ENCODE assay signal across 4 cellular contexts in the genomic region with DNA sequence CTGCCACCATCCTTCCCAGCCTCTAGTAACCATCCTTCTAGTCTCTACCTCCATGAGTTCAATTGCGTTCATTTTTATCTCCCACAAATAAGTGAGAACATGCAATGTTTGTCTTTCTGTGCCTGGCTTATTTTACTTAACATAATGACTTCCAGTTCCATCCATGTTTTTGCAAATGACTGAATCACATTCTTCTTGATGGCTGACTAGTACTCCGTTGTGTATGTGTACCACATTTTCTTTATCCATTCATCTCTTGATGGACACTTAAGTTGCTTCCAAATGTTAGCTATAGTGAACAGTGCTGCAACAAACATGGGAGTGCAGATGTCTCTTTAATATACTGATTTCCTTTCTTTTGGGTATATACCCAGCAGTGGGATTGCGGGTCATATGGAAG. TPM values are rescaled to one million over a fixed set of nuclear protein-coding genes. Genes with fewer than 3 reads are reported as not detected.
"Had no signal": no experiment of that assay in that cellular context is flagged by ENCODE, and none has a peak within 500 bp of the region (broad histone marks: within the 10 kb centered on the region; RNA-seq: fewer than 3 reads in every experiment).

No MANE protein-coding gene starts in this region.

RNA-seq across cellular contexts. Expression of a gene that starts 25.7 kb away (rescaled TPM):
- total RNA-seq: left ventricle myocardium inferior, mesenteric fat pad, mononuclear cell had no signal
- polyA plus RNA-seq: immature natural killer cell had no signal
